Comparison of ENCODE assay signal across 13 cellular contexts in the genomic region with DNA sequence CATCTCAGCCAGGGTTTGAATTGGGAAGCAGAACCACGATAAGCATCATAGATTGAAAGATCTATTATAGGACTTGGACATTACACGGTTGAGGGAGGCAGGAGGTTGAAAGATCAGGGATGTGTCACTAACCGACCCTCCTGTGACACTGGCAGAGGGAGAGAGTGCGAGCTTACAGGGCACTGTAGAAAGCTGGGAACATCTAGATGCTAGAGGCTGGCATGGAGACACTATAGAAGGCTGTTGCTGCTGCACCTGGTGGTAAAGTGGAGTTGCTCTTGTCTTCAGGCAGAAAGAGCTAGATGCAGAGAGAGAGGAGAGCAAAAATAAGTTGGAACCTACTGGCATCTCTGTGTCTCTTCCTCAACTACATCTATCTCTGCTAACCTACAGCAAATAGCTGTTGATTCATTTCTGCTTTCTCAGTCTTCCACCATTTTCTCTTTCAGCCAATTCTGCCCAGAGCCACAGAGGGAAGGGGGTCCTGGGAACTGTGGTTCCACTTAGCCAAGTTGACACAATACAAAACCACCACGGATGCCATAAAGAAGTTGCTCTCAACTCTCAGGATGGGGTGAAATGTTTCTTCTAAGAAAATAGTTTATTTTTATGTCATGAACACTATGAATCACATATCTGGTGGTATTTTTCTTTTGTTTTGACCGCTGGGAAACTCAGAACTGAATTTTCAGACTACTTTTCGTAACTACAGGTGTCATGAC.
DNase-seq lines count a peak whose midpoint lies in the region; ATAC-seq, FAIRE-seq and TF ChIP-seq lines count a peak whose summit lies in the region.
"Had no signal": no experiment of that assay in that cellular context is flagged by ENCODE, and none has a peak within 500 bp of the region (broad histone marks: within the 10 kb centered on the region; RNA-seq: fewer than 3 reads in every experiment).

No MANE protein-coding gene starts in this region.

- H3K4me1 Mint-ChIP-seq in activated CD4-positive, alpha-beta memory T cell treated with anti-CD3 and anti-CD28 coated beads for 36 hours (ENCODE audit: low read depth), result peaks cover 11% of the 10 kb centered on the region

- H3K36me3 Mint-ChIP-seq in activated CD4-positive, alpha-beta memory T cell treated with anti-CD3 and anti-CD28 coated beads for 36 hours, result no peaks in the 10 kb centered on the region

- no peak overlapping the region for H3K27ac ChIP-seq in SJCRH30
- H3K27ac ChIP-seq: prostate gland had no signal

- H3K27me3 Mint-ChIP-seq in activated CD4-positive, alpha-beta memory T cell treated with anti-CD3 and anti-CD28 coated beads for 36 hours, result peaks cover 6% of the 10 kb centered on the region

- H3K9me3 ChIP-seq in SJCRH30 (replicated peaks), result no peaks in the 10 kb centered on the region
- H3K9me3 ChIP-seq: prostate gland had no signal

- no peak overlapping the region for H3K4me3 ChIP-seq in SJCRH30
- H3K4me3 ChIP-seq: prostate gland had no signal

- H3K9me3 Mint-ChIP-seq in activated CD4-positive, alpha-beta memory T cell treated with anti-CD3 and anti-CD28 coated beads for 36 hours, result no peaks in the 10 kb centered on the region

- CTCF ChIA-PET in activated CD4-positive, alpha-beta memory T cell treated with anti-CD3 and anti-CD28 coated beads for 36 hours (lab: Charles Lee), result interaction anchor here (1.0 to 1.1 kb wide), 3 partner anchors 23 to 237 kb away, joined by 3 to 5 read pairs (median 3); no protein-coding TSS in a partner anchor

- H3K36me3 ChIP-seq in SJCRH30, result no peaks in the 10 kb centered on the region
- H3K36me3 ChIP-seq: prostate gland had no signal

- in situ Hi-C loops in GM13977 (cut with MboI; ENCODE audit: low pct_unique_long_range_greater_than_20kb, low sequenced_read_pairs, unreplicated experiment), result no loop called here

- H3K27ac Mint-ChIP-seq in activated CD4-positive, alpha-beta memory T cell treated with anti-CD3 and anti-CD28 coated beads for 36 hours, result no peak overlapping the region

- H3K4me1 ChIP-seq in SJCRH30, result no peaks in the 10 kb centered on the region
- H3K4me1 ChIP-seq: prostate gland had no signal

- no peak for FAIRE-seq in D721Med (lab: Jason Lieb, UNC)
- FAIRE-seq: HTR-8/SVneo had no signal

- no peaks in the 10 kb centered on the region for H3K27me3 ChIP-seq in SJCRH30

- ATAC-seq in HG02623 (IDR thresholded peaks at IDR 0.05; ENCODE audit: unreplicated experiment) (peak; percentile 57), HG02981 (IDR thresholded peaks at IDR 0.05; ENCODE audit: unreplicated experiment) (no peak)

- POLR2A ChIA-PET in activated CD4-positive, alpha-beta memory T cell treated with anti-CD3 and anti-CD28 coated beads for 36 hours (lab: Charles Lee), result interaction anchor here (1.1 to 1.4 kb wide), 2 partner anchors 20 to 100 kb away, joined by 3 read pairs; no protein-coding TSS in a partner anchor

- intact Hi-C loops in activated CD4-positive, alpha-beta memory T cell treated with anti-CD3 and anti-CD28 coated beads for 36 hours (cut with micrococcal nuclease), result loop anchor here (1.0 to 5.0 kb wide), 4 partner anchors 27 to 194 kb away; no protein-coding TSS in a partner anchor
- intact Hi-C loops in posterior cingulate gyrus (cut with DNase I), result no loop called here

- H3K4me3 Mint-ChIP-seq in activated CD4-positive, alpha-beta memory T cell treated with anti-CD3 and anti-CD28 coated beads for 36 hours, result no peak overlapping the region

- DNase-seq in EH (ENCODE audit: low read depth), result peak; percentile 47
- DNase-seq in GM13977 (ENCODE audit: low spot score), result peak; percentile 27
- peak; percentile 63 for DNase-seq in activated CD4-positive, alpha-beta memory T cell treated with anti-CD3 and anti-CD28 coated beads for 36 hours
- DNase-seq in SJCRH30, result no peak
- DNase-seq in D721Med (ENCODE audit: insufficient read length, low spot score), result no peak
- DNase-seq in posterior cingulate gyrus, result no peak
- DNase-seq: NCI-H1417 treated with DMSO at 0.1 percent for 48 hours; stimulated activated CD4-positive, alpha-beta T cell treated with anti-CD3 and anti-CD28 coated beads, Interleukin-4, amount 100 ng/mL, for 1 hour; substantia nigra had no signal

- TF ChIP-seq CTCF in GM13977 (IDR thresholded peaks at IDR 0.05; ENCODE audit: extremely low read depth, insufficient read depth, missing control alignments) (no peak), D721Med (IDR thresholded peaks at IDR 0.05; ENCODE audit: insufficient read depth, missing control alignments) (no peak)

Comparison
In these comparisons a context has a peak if more than half of its experiments do, and no peak if none do; other contexts are left out.
1. DNase-seq: peak in EH (single experiment), GM13977 (single experiment) and activated CD4-positive, alpha-beta memory T cell treated with anti-CD3 and anti-CD28 coated beads for 36 hours (single experiment); none in SJCRH30 (0 of 2), D721Med (single experiment) and posterior cingulate gyrus (0 of 10).